ENCODE assay signal across 8 cellular contexts in genomic region chr14:67618617-67619063, GRCh38. TPM values are rescaled to one million over a fixed set of nuclear protein-coding genes. Genes with fewer than 3 reads are reported as not detected.
A peak's percentile ranks its signal among the peaks of the same experiment; 100 is the strongest.
DNase-seq lines count a peak whose midpoint lies in the region; ATAC-seq and TF ChIP-seq lines count a peak whose summit lies in the region.

No MANE protein-coding gene starts in this region.

- DNase-seq in Right ventricle myocardium inferior (ENCODE audit: missing footprints) (no peak), cardiac septum (ENCODE audit: low spot score) (no peak), RPMI8226 (peak; percentile 64), brain pericyte (ENCODE audit: low read depth, low spot score) (peak; percentile 37), inferior parietal cortex (ENCODE audit: extremely low spot score) (peak; percentile 80)
- no peak for DNase-seq in stimulated activated naive CD8-positive, alpha-beta T cell treated with anti-CD3 and anti-CD28 coated beads, Interleukin-15, Interleukin-2, amounts not matched to agents 100 U/mL and 50 U/mL, for 24 hours

- intact Hi-C loops in Right ventricle myocardium inferior (cut with DNase I) (loop anchor here (2.0 kb wide), 3 partner anchors 18 to 86 kb away; partner anchors contain the start of gene PIGH), cardiac septum (cut with DNase I) (loop anchor here (1.0 to 2.0 kb wide), 2 partner anchors 48 to 86 kb away; no protein-coding TSS in a partner anchor)

- peak; percentile 73 for TF ChIP-seq CTCF in LNCAP (IDR thresholded peaks at IDR 0.05)

- ATAC-seq in Right ventricle myocardium inferior (peak; percentile 71), GM18511 (IDR thresholded peaks at IDR 0.05; ENCODE audit: unreplicated experiment) (no peak)
- peak; percentile 45 for ATAC-seq in stimulated activated naive CD8-positive, alpha-beta T cell treated with anti-CD3 and anti-CD28 coated beads, Interleukin-15, Interleukin-2, amounts not matched to agents 100 U/mL and 50 U/mL, for 24 hours

RNA-seq across cellular contexts. Expression of gene ARG2, which starts 1.1 kb away (rescaled TPM):
- total RNA-seq in Right ventricle myocardium inferior (1.3 TPM), cardiac septum (1.6 TPM)

RNA-seq across cellular contexts. Expression of gene PIGH, which starts 18.6 kb away (rescaled TPM):
- total RNA-seq in Right ventricle myocardium inferior (11.8 TPM), cardiac septum (10.6 TPM)

RNA-seq across cellular contexts. Expression of gene VTI1B, which starts 55.8 kb away (rescaled TPM):
- 114 TPM for total RNA-seq in Right ventricle myocardium inferior
- total RNA-seq in cardiac septum = 115 TPM

Comparison
In these comparisons a context has a peak if more than half of its experiments do, and no peak if none do; other contexts are left out.
1. DNase-seq: peak in RPMI8226 (single experiment), brain pericyte (single experiment) and inferior parietal cortex (single experiment); none in Right ventricle myocardium inferior (single experiment), cardiac septum (single experiment) and stimulated activated naive CD8-positive, alpha-beta T cell treated with anti-CD3 and anti-CD28 coated beads, Interleukin-15, Interleukin-2, amounts not matched to agents 100 U/mL and 50 U/mL, for 24 hours (single experiment).